14 cellular contexts compared by ENCODE assay signal in genomic region chr3:123745184-123745855, GRCh38.
A peak's percentile ranks its signal among the peaks of the same experiment; 100 is the strongest.
DNase-seq lines count a peak whose midpoint lies in the region; FAIRE-seq and TF ChIP-seq lines count a peak whose summit lies in the region.
"Had no signal": no experiment of that assay in that cellular context is flagged by ENCODE, and none has a peak within 500 bp of the region (broad histone marks: within the 10 kb centered on the region; RNA-seq: fewer than 3 reads in every experiment).

No MANE protein-coding gene starts in this region.

- intact Hi-C loops in kidney (cut with DNase I), result no loop called here
- intact Hi-C loops in activated CD4-positive, alpha-beta T cell treated with anti-CD3 and anti-CD28 coated beads, Interleukin-2, amount 10 ng/mL, durations not matched to agents 24 days and 14 days (cut with micrococcal nuclease), result no loop called here

- peak; percentile 27 for TF ChIP-seq CTCF in AG10803 (conservative IDR thresholded peaks at IDR 0.05; ENCODE audit: low read length)
- TF ChIP-seq CTCF in astrocyte of the spinal cord (IDR thresholded peaks at IDR 0.05; ENCODE audit: low read depth, low read length), result peak; percentile 44
- peak; percentile 51 for TF ChIP-seq CTCF in kidney (IDR thresholded peaks at IDR 0.05; ENCODE audit: borderline replicate concordance, extremely low read depth, insufficient read depth)

- H3K4me3 Mint-ChIP-seq in activated CD4-positive, alpha-beta T cell treated with anti-CD3 and anti-CD28 coated beads, Interleukin-2, amount 10 ng/mL, durations not matched to agents 24 days and 14 days, result no peak overlapping the region
- H3K4me3 Mint-ChIP-seq: natural killer cell had no signal

- no peaks in the 10 kb centered on the region for H3K9me3 ChIP-seq in kidney (ENCODE audit: control insufficient read depth in 1 of 2, low read length in 2 of 2)
- H3K9me3 ChIP-seq: heart left ventricle had no signal

- in situ Hi-C loops in astrocyte of the spinal cord (cut with HindIII; ENCODE audit: low sequenced_read_pairs), result no loop called here

- peaks cover 12% of the 10 kb centered on the region for H3K27me3 Mint-ChIP-seq in activated CD4-positive, alpha-beta T cell treated with anti-CD3 and anti-CD28 coated beads, Interleukin-2, amount 10 ng/mL, durations not matched to agents 24 days and 14 days

- no peaks in the 10 kb centered on the region for H3K36me3 Mint-ChIP-seq in activated CD4-positive, alpha-beta T cell treated with anti-CD3 and anti-CD28 coated beads, Interleukin-2, amount 10 ng/mL, durations not matched to agents 24 days and 14 days (ENCODE audit: low read depth)
- H3K36me3 Mint-ChIP-seq: natural killer cell had no signal

- H3K4me3 ChIP-seq in AG10803 (ENCODE audit: low read length) (no peak overlapping the region), astrocyte of the spinal cord (ENCODE audit: low read depth, low read length) (no peak overlapping the region), kidney (ENCODE audit: low read length in 2 of 2) (no peak overlapping the region)
- H3K4me3 ChIP-seq: heart left ventricle had no signal

- H3K27ac Mint-ChIP-seq in activated CD4-positive, alpha-beta T cell treated with anti-CD3 and anti-CD28 coated beads, Interleukin-2, amount 10 ng/mL, durations not matched to agents 24 days and 14 days, result no peak overlapping the region
- H3K27ac Mint-ChIP-seq: natural killer cell had no signal

- H3K9me3 Mint-ChIP-seq in activated CD4-positive, alpha-beta T cell treated with anti-CD3 and anti-CD28 coated beads, Interleukin-2, amount 10 ng/mL, durations not matched to agents 24 days and 14 days, result no peaks in the 10 kb centered on the region
- H3K9me3 Mint-ChIP-seq: natural killer cell had no signal

- no peak overlapping the region for H3K9ac ChIP-seq in kidney (ENCODE audit: low read length in 2 of 2)

- peak; percentile 47 for DNase-seq in AG10803 (ENCODE audit: low read depth)
- DNase-seq in HT-29 (ENCODE audit: low spot score), result peak; percentile 62
- no peak for DNase-seq in astrocyte of the spinal cord (ENCODE audit: low read depth, low spot score)
- DNase-seq in kidney, result no peak
- DNase-seq in SW480 (ENCODE audit: low spot score), result no peak
- no peak for DNase-seq in NAMALWA (ENCODE audit: low spot score)
- no peak for DNase-seq in activated CD4-positive, alpha-beta T cell treated with anti-CD3 and anti-CD28 coated beads, Interleukin-2, amount 10 ng/mL, durations not matched to agents 24 days and 14 days
- no peak for DNase-seq in putamen (ENCODE audit: low spot score)
- DNase-seq: heart left ventricle; natural killer cell; NCI-H2227 treated with DMSO at 0.1 percent for 48 hours; stimulated activated CD4-positive, alpha-beta T cell treated with anti-CD3 and anti-CD28 coated beads, Interleukin-4, amount 100 ng/mL, for 24 hours had no signal

- H3K27ac ChIP-seq in kidney (ENCODE audit: low read depth in 2 of 2, low read length in 2 of 2), result peak overlapping the region; percentile 17 to 58
- H3K27ac ChIP-seq: heart left ventricle, HL-60 had no signal

- no peaks in the 10 kb centered on the region for H3K4me1 Mint-ChIP-seq in activated CD4-positive, alpha-beta T cell treated with anti-CD3 and anti-CD28 coated beads, Interleukin-2, amount 10 ng/mL, durations not matched to agents 24 days and 14 days
- H3K4me1 Mint-ChIP-seq: natural killer cell had no signal

- no peaks in the 10 kb centered on the region for H3K36me3 ChIP-seq in kidney (ENCODE audit: control insufficient read depth in 1 of 2, insufficient read depth in 2 of 2, low read length in 2 of 2)
- H3K36me3 ChIP-seq: heart left ventricle had no signal

- H3K4me1 ChIP-seq in kidney (ENCODE audit: control insufficient read depth in 1 of 2, insufficient read depth in 1 of 2, low read depth in 1 of 2, low read length in 2 of 2), result peaks cover 3 to 16% of the 10 kb centered on the region in 2 donors

- peak; percentile 58 for FAIRE-seq in kidney (lab: Jason Lieb, UNC)
- FAIRE-seq: astrocyte had no signal

Comparison
In these comparisons a context has a peak if more than half of its experiments do, and no peak if none do; other contexts are left out.
1. DNase-seq: peak in AG10803 (single experiment) and HT-29 (single experiment); none in astrocyte of the spinal cord (single experiment), kidney (single experiment), SW480 (single experiment), NAMALWA (single experiment), activated CD4-positive, alpha-beta T cell treated with anti-CD3 and anti-CD28 coated beads, Interleukin-2, amount 10 ng/mL, durations not matched to agents 24 days and 14 days (single experiment) and putamen (single experiment).
2. Peak in every context shown above with its lines, with median percentiles within 50 percentile points of each other: CTCF ChIP-seq.